20 cellular contexts compared by ENCODE assay signal in genomic region chr2:10319892-10320574, GRCh38. TPM values are rescaled to one million over a fixed set of nuclear protein-coding genes. Genes with fewer than 3 reads are reported as not detected.
A peak's percentile ranks its signal among the peaks of the same experiment; 100 is the strongest.
DNase-seq lines count a peak whose midpoint lies in the region; ATAC-seq, FAIRE-seq and TF ChIP-seq lines count a peak whose summit lies in the region.
"Had no signal": no experiment of that assay in that cellular context is flagged by ENCODE, and none has a peak within 500 bp of the region (broad histone marks: within the 10 kb centered on the region; RNA-seq: fewer than 3 reads in every experiment).

No MANE protein-coding gene starts in this region.

- no peaks in the 10 kb centered on the region for H3K9me3 Mint-ChIP-seq in activated CD4-positive, alpha-beta T cell treated with anti-CD3 and anti-CD28 coated beads for 36 hours (ENCODE audit: low read depth)
- H3K9me3 Mint-ChIP-seq in activated T-helper 17 cell treated with anti-CD3 and anti-CD28 coated beads, Interleukin-2, amount 50 U/mL, for 72 hours, result no peaks in the 10 kb centered on the region
- no peaks in the 10 kb centered on the region for H3K9me3 Mint-ChIP-seq in activated T-helper 2 cell treated with anti-CD3 and anti-CD28 coated beads, Interferon-gamma antibody, Interleukin-2, Interleukin-4, amounts not matched to agents 10 μg/mL and 5 μg/mL and 100 μg/mL, durations not matched to agents 14 hours and 24 hours and 36 hours

- TF ChIP-seq POLR2A in HepG2 (IDR thresholded peaks at IDR 0.05; ENCODE audit: insufficient read depth in 1 of 2, low read depth in 2 of 2, low read length in 2 of 2), result no peak
- no peak for TF ChIP-seq POLR2A in right lobe of liver (IDR thresholded peaks at IDR 0.05)

- H3K4me2 ChIP-seq in HepG2 (ENCODE audit: low read depth, low read length), result no peak overlapping the region

- peaks cover 30% of the 10 kb centered on the region for H3K36me3 Mint-ChIP-seq in activated CD4-positive, alpha-beta T cell treated with anti-CD3 and anti-CD28 coated beads for 36 hours (ENCODE audit: low read depth)
- peaks cover 24% of the 10 kb centered on the region for H3K36me3 Mint-ChIP-seq in activated T-helper 17 cell treated with anti-CD3 and anti-CD28 coated beads, Interleukin-2, amount 50 U/mL, for 72 hours (ENCODE audit: low read depth)
- H3K36me3 Mint-ChIP-seq in activated T-helper 2 cell treated with anti-CD3 and anti-CD28 coated beads, Interferon-gamma antibody, Interleukin-2, Interleukin-4, amounts not matched to agents 10 μg/mL and 5 μg/mL and 100 μg/mL, durations not matched to agents 14 hours and 24 hours and 36 hours (ENCODE audit: low read depth), result peaks cover 30% of the 10 kb centered on the region

- in situ Hi-C loops in HepG2 (cut with HindIII; ENCODE audit: extremely low pct_ligation_motif_present, low pct_unique_long_range_greater_than_20kb), result no loop called here

- no peak for DNase-seq in activated CD4-positive, alpha-beta T cell treated with anti-CD3 and anti-CD28 coated beads for 36 hours
- DNase-seq in activated CD4-positive, alpha-beta T cell treated with anti-CD3 and anti-CD28 coated beads, Interleukin-2, amount 50 U/mL, for 4 hours, result no peak
- DNase-seq in HepG2 (ENCODE audit: low spot score) (no peak), right lobe of liver (no peak), posterior vena cava (ENCODE audit: low spot score) (peak; percentile 37)
- DNase-seq in effector CD4-positive, alpha-beta T cell, result no peak
- DNase-seq in activated T-helper 2 cell treated with anti-CD3 and anti-CD28 coated beads, Interferon-gamma antibody, Interleukin-2, Interleukin-4, amounts not matched to agents 10 μg/mL and 5 μg/mL and 100 μg/mL, durations not matched to agents 14 hours and 24 hours and 36 hours (ENCODE audit: low spot score), result no peak
- DNase-seq: AML-193; DMS79; NCI-H1105 treated with DMSO at 0.1 percent for 48 hours; NCI-H1694 treated with DMSO at 0.1 percent for 48 hours; NCI-H510A; NCI-H748 treated with DMSO at 0.1 percent for 48 hours; NK-92 treated with Interleukin-12 subunit alpha and Interleukin-12 subunit beta, amount 100 ng/mL, for 24 hours had no signal

- intact Hi-C loops in activated CD4-positive, alpha-beta T cell treated with anti-CD3 and anti-CD28 coated beads for 36 hours (cut with DNase I, micrococcal nuclease), result no loop called here
- intact Hi-C loops in HepG2 (cut with micrococcal nuclease; ENCODE audit: unreplicated experiment) (no loop called here), right lobe of liver (cut with DNase I) (loop anchor here in 1 of 2 donors (10.0 kb wide), 1 partner anchor 85 kb away; no protein-coding TSS in a partner anchor), posterior vena cava (cut with DNase I) (no loop called here)
- intact Hi-C loops in activated T-helper 2 cell treated with anti-CD3 and anti-CD28 coated beads, Interferon-gamma antibody, Interleukin-2, Interleukin-4, amounts not matched to agents 10 μg/mL and 5 μg/mL and 100 μg/mL, durations not matched to agents 14 hours and 24 hours and 36 hours (cut with micrococcal nuclease), result no loop called here

- TF ChIP-seq CTCF in HepG2 (CRISPR knock-in tag; IDR thresholded peaks at IDR 0.05), result no peak
- no peak for TF ChIP-seq CTCF in right lobe of liver (IDR thresholded peaks at IDR 0.05)

- peaks cover 0 to 12% of the 10 kb centered on the region in 2 experiments; a peak in 1 of 5 replicates for H3K36me3 ChIP-seq in HepG2 (replicated peaks in 1 of 2; ENCODE audit: control insufficient read depth in 1 of 2, insufficient read depth in 2 of 2, low read length in 2 of 2)
- H3K36me3 ChIP-seq in right lobe of liver, result no peaks in the 10 kb centered on the region

- no peak for ATAC-seq in activated CD4-positive, alpha-beta T cell treated with anti-CD3 and anti-CD28 coated beads for 36 hours
- ATAC-seq in HepG2 (no peak), right lobe of liver (no peak)
- no peak for ATAC-seq in activated T-helper 17 cell treated with anti-CD3 and anti-CD28 coated beads, Interleukin-2, amount 50 U/mL, for 72 hours (replicated peaks)

- H3K27me3 Mint-ChIP-seq in activated CD4-positive, alpha-beta T cell treated with anti-CD3 and anti-CD28 coated beads for 36 hours, result no peaks in the 10 kb centered on the region
- H3K27me3 Mint-ChIP-seq in activated T-helper 17 cell treated with anti-CD3 and anti-CD28 coated beads, Interleukin-2, amount 50 U/mL, for 72 hours, result no peaks in the 10 kb centered on the region
- no peaks in the 10 kb centered on the region for H3K27me3 Mint-ChIP-seq in activated T-helper 2 cell treated with anti-CD3 and anti-CD28 coated beads, Interferon-gamma antibody, Interleukin-2, Interleukin-4, amounts not matched to agents 10 μg/mL and 5 μg/mL and 100 μg/mL, durations not matched to agents 14 hours and 24 hours and 36 hours (ENCODE audit: low read depth)

- TF ChIP-seq EP300 in HepG2 (IDR thresholded peaks at IDR 0.05; ENCODE audit: low read depth in 2 of 2, low read length in 2 of 2), result no peak
- TF ChIP-seq EP300 in HepG2 (CRISPR knock-in tag; IDR thresholded peaks at IDR 0.05; ENCODE audit: borderline replicate concordance), result no peak

- no peak for TF ChIP-seq RAD21 in HepG2 (CRISPR knock-in tag; IDR thresholded peaks at IDR 0.05)

- H3K27me3 ChIP-seq in HepG2 (ENCODE audit: control insufficient read depth in 1 of 2, insufficient read depth in 2 of 2, low read length in 2 of 2), result no peaks in the 10 kb centered on the region
- H3K27me3 ChIP-seq in right lobe of liver, result no peaks in the 10 kb centered on the region
- H3K27me3 ChIP-seq: Peyer's patch had no signal

- no TSS peak for BruUV-seq in HepG2 (replicated peaks; lab: Mats Ljungman, UMichigan)

- peaks cover 57% of the 10 kb centered on the region for H3K79me2 ChIP-seq in HepG2 (ENCODE audit: insufficient read depth, low read length)

- CTCF ChIA-PET in activated CD4-positive, alpha-beta T cell treated with anti-CD3 and anti-CD28 coated beads for 36 hours (lab: Charles Lee), result interaction anchor here (0.6 kb wide), 1 partner anchor 743 kb away, joined by 3 read pairs; no protein-coding TSS in a partner anchor
- CTCF ChIA-PET in HepG2 (lab: Yijun Ruan, JAX; ENCODE audit: low intra/inter-chr PET ratio, low total read pairs), result interaction anchor here (1.3 kb wide), 1 partner anchor 9 kb away, joined by 3 read pairs; no protein-coding TSS in a partner anchor

- no peaks in the 10 kb centered on the region for H3K9me3 ChIP-seq in HepG2 (ENCODE audit: low read length)
- no peaks in the 10 kb centered on the region for H3K9me3 ChIP-seq in right lobe of liver
- H3K9me3 ChIP-seq: Peyer's patch had no signal

- FAIRE-seq in HepG2 (lab: Jason Lieb, UNC), result no peak
- FAIRE-seq: D721Med, GM12892 had no signal

- H3K4me1 Mint-ChIP-seq in activated CD4-positive, alpha-beta T cell treated with anti-CD3 and anti-CD28 coated beads for 36 hours, result peaks cover 65% of the 10 kb centered on the region
- peaks cover 20% of the 10 kb centered on the region for H3K4me1 Mint-ChIP-seq in activated T-helper 17 cell treated with anti-CD3 and anti-CD28 coated beads, Interleukin-2, amount 50 U/mL, for 72 hours
- peaks cover 14% of the 10 kb centered on the region for H3K4me1 Mint-ChIP-seq in activated T-helper 2 cell treated with anti-CD3 and anti-CD28 coated beads, Interferon-gamma antibody, Interleukin-2, Interleukin-4, amounts not matched to agents 10 μg/mL and 5 μg/mL and 100 μg/mL, durations not matched to agents 14 hours and 24 hours and 36 hours (ENCODE audit: low read depth)

- H3K4me3 ChIP-seq in HepG2 (replicated peaks in 1 of 3; ENCODE audit: insufficient read depth in 1 of 3, low read depth in 2 of 3, low read length in 3 of 3), result no peak overlapping the region
- H3K4me3 ChIP-seq in right lobe of liver, result no peak overlapping the region
- H3K4me3 ChIP-seq: Peyer's patch had no signal

- H3K27ac ChIP-seq in HepG2 (ENCODE audit: extremely low read length, insufficient read depth, low read length) (no peak overlapping the region), right lobe of liver (no peak overlapping the region)
- H3K27ac ChIP-seq: 22Rv1, C4-2B, Peyer's patch had no signal

- peaks cover 26% of the 10 kb centered on the region for H3K4me1 ChIP-seq in HepG2 (ENCODE audit: insufficient read depth, low read length)
- H3K4me1 ChIP-seq in right lobe of liver, result peaks cover 0 to 14% (median 5%) of the 10 kb centered on the region in 4 donors

- peak overlapping the region; percentile 72 for H3K27ac Mint-ChIP-seq in activated CD4-positive, alpha-beta T cell treated with anti-CD3 and anti-CD28 coated beads for 36 hours
- H3K27ac Mint-ChIP-seq in activated T-helper 17 cell treated with anti-CD3 and anti-CD28 coated beads, Interleukin-2, amount 50 U/mL, for 72 hours, result peak overlapping the region; percentile 82
- H3K27ac Mint-ChIP-seq in activated T-helper 2 cell treated with anti-CD3 and anti-CD28 coated beads, Interferon-gamma antibody, Interleukin-2, Interleukin-4, amounts not matched to agents 10 μg/mL and 5 μg/mL and 100 μg/mL, durations not matched to agents 14 hours and 24 hours and 36 hours, result no peak overlapping the region

- peaks cover 5% of the 10 kb centered on the region; the same call in 1 of the 2 replicates for H4K20me1 ChIP-seq in HepG2 (ENCODE audit: insufficient read depth, low read length)

- no peak overlapping the region for H3K9ac ChIP-seq in HepG2 (ENCODE audit: insufficient read depth, low read depth, low read length)

- 89% methylated on average over 9 of the region's 10 CpGs for WGBS in HepG2 (ENCODE audit: low lambda C conversion rate)
- 81% methylated on average over 5 of the region's 10 CpGs for WGBS in right lobe of liver (ENCODE audit: insufficient coverage, low coverage, low lambda C conversion rate, missing lambda C conversion rate)

- POLR2A ChIA-PET in activated CD4-positive, alpha-beta T cell treated with anti-CD3 and anti-CD28 coated beads for 36 hours (lab: Charles Lee), result no interaction called here
- POLR2A ChIA-PET in HepG2 (lab: Yijun Ruan, JAX), result no interaction called here

- H3K4me3 Mint-ChIP-seq in activated CD4-positive, alpha-beta T cell treated with anti-CD3 and anti-CD28 coated beads for 36 hours, result no peak overlapping the region
- no peak overlapping the region for H3K4me3 Mint-ChIP-seq in activated T-helper 17 cell treated with anti-CD3 and anti-CD28 coated beads, Interleukin-2, amount 50 U/mL, for 72 hours
- no peak overlapping the region for H3K4me3 Mint-ChIP-seq in activated T-helper 2 cell treated with anti-CD3 and anti-CD28 coated beads, Interferon-gamma antibody, Interleukin-2, Interleukin-4, amounts not matched to agents 10 μg/mL and 5 μg/mL and 100 μg/mL, durations not matched to agents 14 hours and 24 hours and 36 hours (ENCODE audit: low read depth)

- H2AFZ ChIP-seq in HepG2 (ENCODE audit: low read length), result no peak overlapping the region

RNA-seq across cellular contexts. Expression of gene HPCAL1, which starts 17.3 kb away (rescaled TPM):
- 100 to 1,000 TPM; 109 to 114 TPM for total RNA-seq in activated CD4-positive, alpha-beta T cell treated with anti-CD3 and anti-CD28 coated beads for 36 hours
- total RNA-seq in HepG2 (2016; rRNA removed; fragmentation: Illumina TruSeq; extraction: Trizol), result 23.3 and 29.9 TPM in 2 replicates
- total RNA-seq in HepG2 (2016; cell fraction: cytosol; rRNA removed; fragmentation: Illumina TruSeq; extraction: Trizol; ENCODE audit: low read depth), result 43.0 and 51.2 TPM in 2 replicates
- 21.4 and 28.1 TPM in 2 replicates for total RNA-seq in HepG2 (2016; cell fraction: insoluble cytoplasmic fraction; rRNA removed; fragmentation: Illumina TruSeq; extraction: Trizol)
- total RNA-seq in HepG2 (2016; cell fraction: membrane; rRNA removed; fragmentation: Illumina TruSeq; extraction: Trizol), result 50.7 and 67.7 TPM in 2 replicates
- 12.9 and 16.1 TPM in 2 replicates for total RNA-seq in HepG2 (2016; cell fraction: nucleus; rRNA removed; fragmentation: Illumina TruSeq; extraction: Trizol)
- polyA plus RNA-seq in HepG2 (2011; rRNA removed), result 29.5 and 38.6 TPM in 2 replicates
- polyA plus RNA-seq in HepG2 (2011; cell fraction: cytosol; rRNA removed), result 29.8 and 35.9 TPM in 2 replicates
- 54.3 and 60.0 TPM in 2 replicates for polyA plus RNA-seq in HepG2 (2011; cell fraction: nucleus; rRNA removed)
- 46.0 and 46.8 TPM in 2 replicates for polyA plus RNA-seq in HepG2 (2012)
- 37.1 and 47.1 TPM in 2 replicates for polyA plus RNA-seq in HepG2 (2016; cell fraction: cytosol; fragmentation: Illumina TruSeq; extraction: Trizol; ENCODE audit: low read depth)
- polyA plus RNA-seq in HepG2 (2016; cell fraction: insoluble cytoplasmic fraction; fragmentation: Illumina TruSeq; extraction: Trizol; ENCODE audit: low read depth), result 24.6 and 35.5 TPM in 2 replicates
- polyA plus RNA-seq in HepG2 (2016; cell fraction: membrane; fragmentation: Illumina TruSeq; extraction: Trizol; ENCODE audit: low read depth), result 54.6 and 65.1 TPM in 2 replicates
- polyA plus RNA-seq in HepG2 (2016; cell fraction: nucleus; fragmentation: Illumina TruSeq; extraction: Trizol; ENCODE audit: insufficient read depth, low read depth), result 30.3 and 35.7 TPM in 2 replicates
- polyA minus RNA-seq in HepG2 (2011; rRNA and poly(A)+ RNA removed; ENCODE audit: low replicate concordance), result 26.5 and 27.7 TPM in 2 replicates
- polyA minus RNA-seq in HepG2 (2011; cell fraction: cytosol; rRNA and poly(A)+ RNA removed), result 19.4 and 20.4 TPM in 2 replicates
- 12.6 and 15.5 TPM in 2 replicates for polyA minus RNA-seq in HepG2 (2011; cell fraction: nucleus; rRNA and poly(A)+ RNA removed)
- total RNA-seq in right lobe of liver, result 10 to 100 TPM; 23.1 to 68.8 (median 29.1) TPM
- 100 to 1,000 TPM in 1 of 2 donors, 10 to 100 TPM in 1; 57.9 to 139 TPM for total RNA-seq in activated T-helper 17 cell treated with anti-CD3 and anti-CD28 coated beads, Interleukin-2, amount 50 U/mL, for 72 hours
- total RNA-seq in posterior vena cava, result 10 to 100 TPM; 21.6 to 26.0 TPM
- 102 and 110 TPM in 2 replicates for total RNA-seq in activated T-helper 2 cell treated with anti-CD3 and anti-CD28 coated beads, Interferon-gamma antibody, Interleukin-2, Interleukin-4, amounts not matched to agents 10 μg/mL and 5 μg/mL and 100 μg/mL, durations not matched to agents 14 hours and 24 hours and 36 hours
